ENCODE assay signal across 8 cellular contexts in the genomic region with DNA sequence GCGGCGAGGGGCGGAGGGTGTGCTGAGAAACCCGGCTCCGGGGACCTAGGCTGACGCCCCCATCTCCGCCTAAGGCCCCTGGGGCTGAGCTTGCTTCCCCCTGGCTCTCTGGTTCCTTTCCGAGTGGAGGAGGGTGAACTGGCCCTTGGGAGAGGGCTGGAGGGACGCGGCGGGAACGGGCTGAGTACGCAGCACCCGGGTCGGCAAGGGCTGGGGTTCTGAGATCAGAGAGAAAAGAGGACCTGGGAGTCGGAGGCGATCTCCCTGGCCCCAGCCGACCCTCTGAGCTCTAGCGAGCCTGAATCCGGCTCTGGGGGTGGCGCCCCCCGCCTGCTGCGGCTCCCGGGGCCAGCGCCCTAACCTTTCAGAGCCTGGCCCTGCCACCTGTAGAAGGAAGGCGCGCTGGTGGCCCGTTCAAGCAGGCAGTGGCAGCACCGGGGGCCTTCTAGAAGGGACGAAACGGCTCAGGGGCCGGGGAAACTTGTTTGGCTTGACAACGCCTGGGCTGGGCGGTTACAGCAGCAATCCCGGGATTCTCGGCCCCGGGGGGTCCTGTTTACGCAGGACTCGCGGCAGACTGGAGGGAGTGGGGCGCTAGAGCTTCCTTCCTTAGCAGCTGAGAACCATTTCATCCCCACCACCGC.
DNase-seq lines count a peak whose midpoint lies in the region; ATAC-seq, FAIRE-seq and TF ChIP-seq lines count a peak whose summit lies in the region.

No MANE protein-coding gene starts in this region.

- TF ChIP-seq CTCF in Calu3 (IDR thresholded peaks at IDR 0.05; ENCODE audit: unreplicated experiment) (no peak), endothelial cell of umbilical vein (IDR thresholded peaks at IDR 0.05; ENCODE audit: extremely low read depth in 1 of 2, insufficient read depth in 1 of 2, low read depth in 1 of 2, low read length in 2 of 2) (no peak), osteocyte (IDR thresholded peaks at IDR 0.05) (no peak)

- H3K9ac ChIP-seq in endothelial cell of umbilical vein (replicated peaks; ENCODE audit: extremely low read depth, insufficient read depth, low read length), result no peak overlapping the region

- intact Hi-C loops in Calu3 (cut with micrococcal nuclease; ENCODE audit: unreplicated experiment), result loop anchor here (1.0 kb wide), 1 partner anchor 181 kb away; no protein-coding TSS in a partner anchor
- intact Hi-C loops in endothelial cell of umbilical vein (cut with micrococcal nuclease), result no loop called here

- H3K27ac Mint-ChIP-seq in Calu3 (ENCODE audit: unreplicated experiment) (no peak overlapping the region), osteocyte (ENCODE audit: unreplicated experiment) (no peak overlapping the region)

- H3K36me3 Mint-ChIP-seq in Calu3 (ENCODE audit: insufficient read depth, unreplicated experiment), result peaks cover 17% of the 10 kb centered on the region
- no peaks in the 10 kb centered on the region for H3K36me3 Mint-ChIP-seq in osteocyte (ENCODE audit: unreplicated experiment)

- no peaks in the 10 kb centered on the region for H4K20me1 ChIP-seq in endothelial cell of umbilical vein (replicated peaks; ENCODE audit: control insufficient read depth, extremely low read depth, insufficient read depth, low read length)

- H3K4me1 Mint-ChIP-seq in Calu3 (ENCODE audit: low read depth, unreplicated experiment) (no peaks in the 10 kb centered on the region), osteocyte (ENCODE audit: unreplicated experiment) (peaks cover 22% of the 10 kb centered on the region)

- H3K27me3 Mint-ChIP-seq in Calu3 (ENCODE audit: unreplicated experiment), result peaks cover 44% of the 10 kb centered on the region
- peaks cover 54% of the 10 kb centered on the region for H3K27me3 Mint-ChIP-seq in osteocyte (ENCODE audit: unreplicated experiment)

- H3K79me2 ChIP-seq in endothelial cell of umbilical vein (ENCODE audit: control insufficient read depth, insufficient read depth, low read length), result no peaks in the 10 kb centered on the region

- no peak for FAIRE-seq in endothelial cell of umbilical vein (lab: Jason Lieb, UNC)

- H2AFZ ChIP-seq in endothelial cell of umbilical vein (ENCODE audit: low read depth, low read length), result peak overlapping the region; percentile 44

- TF ChIP-seq POLR2A in endothelial cell of umbilical vein (IDR thresholded peaks at IDR 0.05; ENCODE audit: low read depth, low read length), result no peak

- H3K4me2 ChIP-seq in endothelial cell of umbilical vein (ENCODE audit: insufficient read depth, low read length), result no peak overlapping the region

- no peaks in the 10 kb centered on the region for H3K9me3 ChIP-seq in endothelial cell of umbilical vein (replicated peaks; ENCODE audit: control insufficient read depth, insufficient read depth, low read length)

- no peak overlapping the region for H3K27ac ChIP-seq in endothelial cell of umbilical vein (ENCODE audit: insufficient read depth, low read depth, low read length)

- POLR2A ChIA-PET in endothelial cell of umbilical vein (lab: Charles Lee), result no interaction called here

- H3K9me3 Mint-ChIP-seq in Calu3 (ENCODE audit: low read depth, unreplicated experiment) (no peaks in the 10 kb centered on the region), osteocyte (ENCODE audit: unreplicated experiment) (no peaks in the 10 kb centered on the region)

- H3K4me3 Mint-ChIP-seq in Calu3 (ENCODE audit: low read depth, unreplicated experiment) (peak overlapping the region; percentile 83), osteocyte (ENCODE audit: unreplicated experiment) (peak overlapping the region; percentile 63)

- peaks cover 7% of the 10 kb centered on the region for H3K4me1 ChIP-seq in endothelial cell of umbilical vein (ENCODE audit: control insufficient read depth, extremely low read depth, insufficient read depth, low read length)

- H3K36me3 ChIP-seq in endothelial cell of umbilical vein (ENCODE audit: control insufficient read depth in 2 of 2, extremely low read depth in 1 of 2, insufficient read depth in 2 of 2, low read length in 2 of 2), result no peaks in the 10 kb centered on the region

- H3K9me1 ChIP-seq in endothelial cell of umbilical vein (replicated peaks; ENCODE audit: control insufficient read depth, extremely low read depth, insufficient read depth, low read length), result no peaks in the 10 kb centered on the region

- H3K27me3 ChIP-seq in endothelial cell of umbilical vein (ENCODE audit: control insufficient read depth in 2 of 2, insufficient read depth in 2 of 2, low read length in 2 of 2), result peaks cover 49 to 65% of the 10 kb centered on the region in 2 experiments

- BruUV-seq in Calu3 (replicated peaks; lab: Mats Ljungman, UMichigan), result no TSS peak
- BruUV-seq in endothelial cell of umbilical vein (replicated peaks; lab: Mats Ljungman, UMichigan), result no TSS peak

- ATAC-seq in HG03571 (IDR thresholded peaks at IDR 0.05; ENCODE audit: unreplicated experiment), result no peak

- CTCF ChIA-PET in Calu3 (lab: Charles Lee) (interaction anchor here (1.2 to 3.2 kb wide), 6 partner anchors 17 to 273 kb away, joined by 3 to 21 read pairs (median 10); a partner anchor contains a TSS), endothelial cell of umbilical vein (lab: Charles Lee) (interaction anchor here (0.7 to 12.6 kb wide), 12 partner anchors 10 to 529 kb away, joined by 3 to 416 read pairs (median 14); a partner anchor contains a TSS)

- dilution Hi-C loops in endothelial cell of umbilical vein (cut with MboI; ENCODE audit: extremely low pct_ligation_motif_present, low sequenced_read_pairs), result no loop called here

- H3K4me3 ChIP-seq in endothelial cell of umbilical vein (replicated peaks in 1 of 3; ENCODE audit: insufficient read depth in 1 of 3, low read depth in 1 of 3, low read length in 3 of 3), result no peak overlapping the region

- DNase-seq in Calu3 (peak; percentile 33), LoVo (ENCODE audit: low spot score) (peak; percentile 75), endothelial cell of umbilical vein (ENCODE audit: low read depth, low spot score) (no peak), osteocyte (ENCODE audit: extremely low spot score, unreplicated experiment) (no peak), hepatic stellate cell (ENCODE audit: low spot score) (no peak), T-helper 9 cell (no peak), NOMO-1 treated with DMSO at 0.1 percent for 48 hours (lab: John Stamatoyannopoulos, UW; ENCODE audit: unreplicated experiment) (no peak)

TF ChIP-seq in endothelial cell of umbilical vein, 7 proteins besides CTCF, POLR2A, EP300 and RAD21:
- TF ChIP-seq MYC (IDR thresholded peaks at IDR 0.05; ENCODE audit: low read depth, low read length), result no peak
- no peak for TF ChIP-seq EZH2 (IDR thresholded peaks at IDR 0.05; ENCODE audit: borderline replicate concordance, low read depth, low read length, severe bottlenecking)
- no peak for TF ChIP-seq JUN (IDR thresholded peaks at IDR 0.05; ENCODE audit: borderline replicate concordance, insufficient read depth, insufficient read length, low read depth)
- TF ChIP-seq, protein P1, sequence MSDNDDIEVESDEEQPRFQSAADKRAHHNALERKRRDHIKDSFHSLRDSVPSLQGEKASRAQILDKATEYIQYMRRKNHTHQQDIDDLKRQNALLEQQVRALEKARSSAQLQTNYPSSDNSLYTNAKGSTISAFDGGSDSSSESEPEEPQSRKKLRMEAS (IDR thresholded peaks at IDR 0.05; ENCODE audit: insufficient read depth, insufficient read length), result no peak
- TF ChIP-seq GATA2 (IDR thresholded peaks at IDR 0.05; ENCODE audit: insufficient read depth, insufficient read length, low read depth, low read length), result no peak
- no peak for TF ChIP-seq FOS (IDR thresholded peaks at IDR 0.05; ENCODE audit: borderline replicate concordance, insufficient read depth, low read length)
- no peak for TF ChIP-seq POLR2AphosphoS5 (IDR thresholded peaks at IDR 0.05; ENCODE audit: insufficient read depth, low read depth, low read length)
TF ChIP-seq in endothelial cell of umbilical vein: peak in this region for 0.

Comparison
In these comparisons a context has a peak if more than half of its experiments do, and no peak if none do; other contexts are left out.
1. DNase-seq: peak in Calu3 (single experiment) and LoVo (single experiment); none in endothelial cell of umbilical vein (single experiment), osteocyte (single experiment), hepatic stellate cell (single experiment), T-helper 9 cell (single experiment) and NOMO-1 treated with DMSO at 0.1 percent for 48 hours (single experiment).